In genomic region chr2:131152065-131152464, GRCh38 we compare ENCODE assay signal across 21 cellular contexts.
DNase-seq lines count a peak whose midpoint lies in the region; ATAC-seq and TF ChIP-seq lines count a peak whose summit lies in the region.
"Had no signal": no experiment of that assay in that cellular context is flagged by ENCODE, and none has a peak within 500 bp of the region (broad histone marks: within the 10 kb centered on the region; RNA-seq: fewer than 3 reads in every experiment).

No MANE protein-coding gene starts in this region.

- no peak overlapping the region for H3K4me3 Mint-ChIP-seq in stimulated activated naive CD8-positive, alpha-beta T cell treated with anti-CD3 and anti-CD28 coated beads, Interleukin-15, Interleukin-2, amounts not matched to agents 100 ng/mL and 50 ng/mL, for 24 hours
- H3K4me3 Mint-ChIP-seq: neural crest cell had no signal

- H3K9me3 Mint-ChIP-seq in stimulated activated naive CD8-positive, alpha-beta T cell treated with anti-CD3 and anti-CD28 coated beads, Interleukin-15, Interleukin-2, amounts not matched to agents 100 ng/mL and 50 ng/mL, for 24 hours: no peaks in the 10 kb centered on the region
- H3K9me3 Mint-ChIP-seq: neural crest cell had no signal

- H3K27ac Mint-ChIP-seq in stimulated activated naive CD8-positive, alpha-beta T cell treated with anti-CD3 and anti-CD28 coated beads, Interleukin-15, Interleukin-2, amounts not matched to agents 100 ng/mL and 50 ng/mL, for 24 hours: peak overlapping the region; percentile 59

- DNase-seq in DMS 273 (lab: John Stamatoyannopoulos, UW; ENCODE audit: unreplicated experiment): peak; percentile 24
- DNase-seq in DMS 273 treated with DMSO at 0.1 percent for 48 hours (lab: John Stamatoyannopoulos, UW): no peak
- DNase-seq in stimulated activated naive CD8-positive, alpha-beta T cell treated with anti-CD3 and anti-CD28 coated beads, Interleukin-15, Interleukin-2, amounts not matched to agents 100 U/mL and 50 U/mL, for 24 hours: no peak
- peak; percentile 31 for DNase-seq in iPS-NIHi11 (ENCODE audit: low spot score)
- DNase-seq in GM10266 (ENCODE audit: extremely low spot score): no peak
- no peak for DNase-seq in activated CD4-positive, alpha-beta T cell treated with anti-CD3 and anti-CD28 coated beads for 48 hours
- DNase-seq in AG08396 (ENCODE audit: low spot score): no peak
- DNase-seq: activated CD4-positive, alpha-beta T cell treated with anti-CD3 and anti-CD28 coated beads, Interleukin-2, amount 50 U/mL, for 1 hour; activated naive CD4-positive, alpha-beta T cell treated with anti-CD3 and anti-CD28 coated beads, Interleukin-2, amount 50 U/mL, for 16 hours; anterior cingulate cortex; effector CD4-positive, alpha-beta T cell; EL; glutamatergic neuron; IMR-90; NCI-H1105; NCI-H187 treated with DMSO at 0.1 percent for 48 hours; NCI-H524 treated with DMSO at 0.1 percent for 48 hours; spleen had no signal

- peaks cover 25% of the 10 kb centered on the region for H3K4me1 Mint-ChIP-seq in stimulated activated naive CD8-positive, alpha-beta T cell treated with anti-CD3 and anti-CD28 coated beads, Interleukin-15, Interleukin-2, amounts not matched to agents 100 ng/mL and 50 ng/mL, for 24 hours (ENCODE audit: low read depth)

- no peak for ATAC-seq in stimulated activated naive CD8-positive, alpha-beta T cell treated with anti-CD3 and anti-CD28 coated beads, Interleukin-15, Interleukin-2, amounts not matched to agents 100 U/mL and 50 U/mL, for 24 hours
- ATAC-seq: Panc1 had no signal

- peaks cover 22% of the 10 kb centered on the region for H3K36me3 Mint-ChIP-seq in stimulated activated naive CD8-positive, alpha-beta T cell treated with anti-CD3 and anti-CD28 coated beads, Interleukin-15, Interleukin-2, amounts not matched to agents 100 ng/mL and 50 ng/mL, for 24 hours (ENCODE audit: low read depth)

- TF ChIP-seq CTCF in GM10266 (IDR thresholded peaks at IDR 0.05; ENCODE audit: control insufficient read depth, insufficient read depth, low read depth, missing control alignments): no peak

- H3K27me3 Mint-ChIP-seq in stimulated activated naive CD8-positive, alpha-beta T cell treated with anti-CD3 and anti-CD28 coated beads, Interleukin-15, Interleukin-2, amounts not matched to agents 100 ng/mL and 50 ng/mL, for 24 hours: no peaks in the 10 kb centered on the region

Comparison
In these comparisons a context has a peak if more than half of its experiments do, and no peak if none do; other contexts are left out.
1. DNase-seq: peak in DMS 273 (single experiment) and iPS-NIHi11 (single experiment); none in DMS 273 treated with DMSO at 0.1 percent for 48 hours (single experiment), stimulated activated naive CD8-positive, alpha-beta T cell treated with anti-CD3 and anti-CD28 coated beads, Interleukin-15, Interleukin-2, amounts not matched to agents 100 U/mL and 50 U/mL, for 24 hours (single experiment), GM10266 (single experiment), activated CD4-positive, alpha-beta T cell treated with anti-CD3 and anti-CD28 coated beads for 48 hours (single experiment) and AG08396 (single experiment).